29 cellular contexts compared by ENCODE assay signal in genomic region chr5:83090169-83090568, GRCh38.
"Had no signal": no experiment of that assay in that cellular context is flagged by ENCODE, and none has a peak within 500 bp of the region (broad histone marks: within the 10 kb centered on the region; RNA-seq: fewer than 3 reads in every experiment).

No MANE protein-coding gene starts in this region.

- ATAC-seq: effector memory CD8-positive, alpha-beta T cell; esophagus mucosa; foreskin keratinocyte; gastrocnemius medialis; gastroesophageal sphincter; heart left ventricle; heart right ventricle had no signal

- FAIRE-seq: colon, endometrium, endothelial cell of umbilical vein, frontal cortex had no signal

- H3K36me3 ChIP-seq: colonic mucosa, esophagus muscularis mucosa, esophagus squamous epithelium, gastrocnemius medialis, gastroesophageal sphincter, heart left ventricle, heart right ventricle had no signal

- H3K9me3 ChIP-seq: colonic mucosa, esophagus squamous epithelium had no signal

- DNase-seq: colonic mucosa; cortex of kidney; dermis blood vessel endothelial cell; dorsolateral prefrontal cortex; effector CD4-positive, alpha-beta T cell; effector CD8-positive, alpha-beta T cell; effector memory CD4-positive, alpha-beta T cell; effector memory CD8-positive, alpha-beta T cell; endodermal cell; erythroblast; esophagus squamous epithelium; foreskin fibroblast; foreskin keratinocyte; foreskin melanocyte; gastrocnemius medialis; glutamatergic neuron; head of caudate nucleus; heart left ventricle; heart right ventricle had no signal

- H3K4me1 ChIP-seq: colonic mucosa, esophagus muscularis mucosa, esophagus squamous epithelium, foreskin keratinocyte, gastrocnemius medialis, gastroesophageal sphincter, heart left ventricle, heart right ventricle had no signal

- H3K4me3 Mint-ChIP-seq: dendritic cell treated with granulocyte-macrophage colony-stimulating factor and Interleukin-4, amounts not matched to agents 40 ng/mL and 50 ng/mL, for 4 days; effector memory CD8-positive, alpha-beta T cell; endodermal cell had no signal

- H3K27me3 Mint-ChIP-seq: dendritic cell treated with granulocyte-macrophage colony-stimulating factor and Interleukin-4, amounts not matched to agents 40 ng/mL and 50 ng/mL, for 4 days; effector memory CD8-positive, alpha-beta T cell had no signal

- H3K27ac ChIP-seq: colonic mucosa, coronary artery, dorsolateral prefrontal cortex, epithelial cell of prostate, esophagus muscularis mucosa, esophagus squamous epithelium, foreskin keratinocyte, gastrocnemius medialis, gastroesophageal sphincter, heart left ventricle, heart right ventricle had no signal

- H3K27ac Mint-ChIP-seq: dendritic cell treated with granulocyte-macrophage colony-stimulating factor and Interleukin-4, amounts not matched to agents 40 ng/mL and 50 ng/mL, for 4 days; effector memory CD8-positive, alpha-beta T cell; endodermal cell had no signal

- H3K4me3 ChIP-seq: colonic mucosa, coronary artery, dorsolateral prefrontal cortex, esophagus muscularis mucosa, esophagus squamous epithelium, gastrocnemius medialis, gastroesophageal sphincter, heart left ventricle, heart right ventricle had no signal

- H3K27me3 ChIP-seq: colonic mucosa, dorsolateral prefrontal cortex, esophagus muscularis mucosa, esophagus squamous epithelium, foreskin keratinocyte, gastrocnemius medialis, gastroesophageal sphincter, heart left ventricle, heart right ventricle had no signal
